Comparison of ENCODE assay signal across 27 cellular contexts in genomic region chr6:73710948-73711347, GRCh38.
"Had no signal": no experiment of that assay in that cellular context is flagged by ENCODE, and none has a peak within 500 bp of the region (broad histone marks: within the 10 kb centered on the region; RNA-seq: fewer than 3 reads in every experiment).

No MANE protein-coding gene starts in this region.

- DNase-seq: activated CD4-positive, alpha-beta T cell treated with anti-CD3 and anti-CD28 coated beads for 1 hour; activated CD4-positive, alpha-beta T cell treated with anti-CD3 and anti-CD28 coated beads, Interleukin-2, amount 50 U/mL, for 1 hour; activated CD8-positive, alpha-beta T cell treated with anti-CD3 and anti-CD28 coated beads for 36 hours; activated naive CD4-positive, alpha-beta T cell; activated T-cell treated with anti-CD3 and anti-CD28 coated beads, Interleukin-2, amount 50 U/mL, for 48 hours; effector CD4-positive, alpha-beta T cell; gastrocnemius medialis; glutamatergic neuron; left ventricle myocardium superior; naive B cell; nephron progenitor cell; ovary; psoas muscle; stimulated activated CD4-positive, alpha-beta T cell treated with anti-CD3 and anti-CD28 coated beads, Interleukin-15, amount 100 ng/mL, for 24 hours; stimulated activated CD4-positive, alpha-beta T cell treated with anti-CD3 and anti-CD28 coated beads, Interleukin-2, amount 100 ng/mL, for 24 hours; stimulated activated naive CD4-positive, alpha-beta T cell treated with Interleukin-2 at 50 U/mL for 16 hours; T-helper 2 cell had no signal

- H3K4me1 Mint-ChIP-seq: central memory CD8-positive, alpha-beta T cell had no signal

- H3K4me3 ChIP-seq: breast epithelium, gastrocnemius medialis, ovary, psoas muscle, tibial nerve had no signal

- H3K9me3 ChIP-seq: breast epithelium, gastrocnemius medialis, neutrophil, ovary, psoas muscle, tibial nerve had no signal

- H3K27ac Mint-ChIP-seq: activated CD8-positive, alpha-beta T cell treated with anti-CD3 and anti-CD28 coated beads for 36 hours; activated naive CD4-positive, alpha-beta T cell treated with anti-CD3 and anti-CD28 coated beads, Interleukin-2, amount 50 U/mL, for 72 hours; mesothelial cell of epicardium; naive B cell; nephron progenitor cell; WTC11 had no signal

- H3K4me3 Mint-ChIP-seq: activated CD8-positive, alpha-beta T cell treated with anti-CD3 and anti-CD28 coated beads for 36 hours; central memory CD8-positive, alpha-beta T cell; mesothelial cell of epicardium; naive B cell; nephron progenitor cell; WTC11 had no signal

- H3K27me3 Mint-ChIP-seq: central memory CD8-positive, alpha-beta T cell; naive B cell had no signal

- H3K27me3 ChIP-seq: breast epithelium, gastrocnemius medialis, neutrophil, ovary, tibial nerve had no signal

- H3K4me1 ChIP-seq: breast epithelium, psoas muscle had no signal

- H3K36me3 Mint-ChIP-seq: mesothelial cell of epicardium, naive B cell, WTC11 had no signal

- H3K27ac ChIP-seq: breast epithelium, epithelial cell of prostate, gastrocnemius medialis, neutrophil, ovary, psoas muscle, tibial nerve had no signal

- H3K9me3 Mint-ChIP-seq: activated CD8-positive, alpha-beta T cell treated with anti-CD3 and anti-CD28 coated beads for 36 hours; activated naive CD4-positive, alpha-beta T cell treated with anti-CD3 and anti-CD28 coated beads, Interleukin-2, amount 50 U/mL, for 72 hours; central memory CD8-positive, alpha-beta T cell; mesothelial cell of epicardium; naive B cell; nephron progenitor cell; WTC11 had no signal

- H3K36me3 ChIP-seq: breast epithelium, gastrocnemius medialis, neutrophil, ovary, tibial nerve had no signal

- FAIRE-seq: colon, islet of Langerhans had no signal

- ATAC-seq: activated CD8-positive, alpha-beta T cell treated with anti-CD3 and anti-CD28 coated beads for 36 hours; activated naive CD4-positive, alpha-beta T cell treated with anti-CD3 and anti-CD28 coated beads, Interleukin-2, amount 50 U/mL, for 72 hours; gastrocnemius medialis; left ventricle myocardium superior; psoas muscle; WTC11 had no signal
